In genomic region chr17:1649844-1650409, GRCh38 we compare ENCODE assay signal across 8 cellular contexts. TPM values are rescaled to one million over a fixed set of nuclear protein-coding genes. Genes with fewer than 3 reads are reported as not detected.
A peak's percentile ranks its signal among the peaks of the same experiment; 100 is the strongest.
DNase-seq lines count a peak whose midpoint lies in the region; ATAC-seq, FAIRE-seq and TF ChIP-seq lines count a peak whose summit lies in the region.

Gene RILP, minus strand, starts transcription at chr17:1649866. Its CDS starts 62 bp downstream, at chr17:1649804.

- no peak; the same call in 1 of the 2 replicates for TF ChIP-seq RAD21 in HepG2 (CRISPR knock-in tag; IDR thresholded peaks at IDR 0.05)

- intact Hi-C loops in Panc1 (cut with micrococcal nuclease; ENCODE audit: unreplicated experiment) = no loop called here
- intact Hi-C loops in HepG2 (cut with micrococcal nuclease; ENCODE audit: unreplicated experiment) = no loop called here

- POLR2A ChIA-PET in Panc1 (lab: Charles Lee) = interaction anchor here (0.5 to 0.6 kb wide), 2 partner anchors 17 to 83 kb away, joined by 3 to 4 read pairs; no protein-coding TSS in a partner anchor
- POLR2A ChIA-PET in HepG2 (lab: Yijun Ruan, JAX) = interaction anchor here (1.0 to 3.8 kb wide), 28 partner anchors 10 to 348 kb away, joined by 3 to 42 read pairs (median 5); partner anchors contain the start of genes INPP5K, PRPF8, RPA1 and SERPINF1

- H3K27ac ChIP-seq in Panc1 (ENCODE audit: low read length) (peak within 1 kb of the TSS; percentile 75), coronary artery (peak within 1 kb of the TSS; percentile 98 to 100), HepG2 (ENCODE audit: extremely low read length, insufficient read depth, low read length) (peak within 1 kb of the TSS; percentile 93), subcutaneous abdominal adipose tissue (ENCODE audit: low read depth, low read length) (peak within 1 kb of the TSS; percentile 96)

- H3K27me3 ChIP-seq in BE2C (no peaks in the 10 kb centered on the region), H7 (ENCODE audit: control insufficient read depth, insufficient read depth, low read length) (peaks cover under 1% of the 10 kb centered on the region; the same call in 1 of the 2 replicates), Panc1 (ENCODE audit: control insufficient read depth, insufficient read depth, low read length) (no peaks in the 10 kb centered on the region), HepG2 (ENCODE audit: control insufficient read depth in 1 of 2, insufficient read depth in 2 of 2, low read length in 2 of 2) (no peaks in the 10 kb centered on the region), subcutaneous abdominal adipose tissue (ENCODE audit: control insufficient read depth in 5 of 5, insufficient read depth in 4 of 5, low read length in 5 of 5) (no peaks in the 10 kb centered on the region)

- H3K4me3 ChIP-seq in BE2C (ENCODE audit: low read depth, low read length) (peak within 1 kb of the TSS; percentile 46), H7 (ENCODE audit: insufficient read depth, low read depth, low read length) (peak within 1 kb of the TSS; percentile 78), Panc1 (ENCODE audit: low read depth in 2 of 2, low read length in 2 of 2) (peak within 1 kb of the TSS; percentile 51 to 53), coronary artery (peak within 1 kb of the TSS; percentile 95), HepG2 (replicated peaks in 1 of 3; ENCODE audit: insufficient read depth in 1 of 3, low read depth in 2 of 3, low read length in 3 of 3) (peak within 1 kb of the TSS; percentile 74 to 83 (median 81)), subcutaneous abdominal adipose tissue (ENCODE audit: low read depth in 1 of 5, low read length in 5 of 5) (peak within 1 kb of the TSS; percentile 67 to 84 (median 74))

- 8% methylated on average over 12 of the region's 22 CpGs for WGBS in HepG2 (ENCODE audit: low lambda C conversion rate)

- ATAC-seq in Panc1 (peak; percentile 77), HepG2 (peak; percentile 84)

- H3K79me2 ChIP-seq in HepG2 (ENCODE audit: insufficient read depth, low read length) = no peaks in the 10 kb centered on the region

- TF ChIP-seq EP300 in HepG2 (IDR thresholded peaks at IDR 0.05; ENCODE audit: low read depth in 2 of 2, low read length in 2 of 2) (peak in 1 of 2 experiments; percentile 12; a peak in 1 of 4 replicates), HepG2 (CRISPR knock-in tag; IDR thresholded peaks at IDR 0.05; ENCODE audit: borderline replicate concordance) (no peak)

- peak within 1 kb of the TSS; percentile 89 for H3K9ac ChIP-seq in HepG2 (ENCODE audit: insufficient read depth, low read depth, low read length)
- peak within 1 kb of the TSS; percentile 11 to 95 (median 81) for H3K9ac ChIP-seq in subcutaneous abdominal adipose tissue (ENCODE audit: low read length in 5 of 5)

- no peak for TF ChIP-seq CTCF in BE2C (IDR thresholded peaks at IDR 0.05; ENCODE audit: low read depth, low read length)
- TF ChIP-seq CTCF in Panc1 (IDR thresholded peaks at IDR 0.05) = no peak
- no peak for TF ChIP-seq CTCF in coronary artery (IDR thresholded peaks at IDR 0.05)
- peak; percentile 21; the same call in 1 of the 2 replicates for TF ChIP-seq CTCF in HepG2 (CRISPR knock-in tag; IDR thresholded peaks at IDR 0.05)

- BruUV-seq in Panc1 (replicated peaks; lab: Mats Ljungman, UMichigan) = no TSS peak
- BruUV-seq in HepG2 (replicated peaks; lab: Mats Ljungman, UMichigan) = TSS peak; percentile 88

- peak; percentile 63 to 79; a peak in 3 of 4 replicates for TF ChIP-seq POLR2A in HepG2 (IDR thresholded peaks at IDR 0.05; ENCODE audit: insufficient read depth in 1 of 2, low read depth in 2 of 2, low read length in 2 of 2)

- H3K36me3 ChIP-seq in BE2C (peaks cover 38% of the 10 kb centered on the region), H7 (replicated peaks; ENCODE audit: control insufficient read depth, insufficient read depth, low read length) (peaks cover 38% of the 10 kb centered on the region), Panc1 (ENCODE audit: control insufficient read depth, insufficient read depth, low read length) (peaks cover 2% of the 10 kb centered on the region), HepG2 (replicated peaks in 1 of 2; ENCODE audit: control insufficient read depth in 1 of 2, insufficient read depth in 2 of 2, low read length in 2 of 2) (peaks cover 26 to 42% of the 10 kb centered on the region in 2 experiments), subcutaneous abdominal adipose tissue (ENCODE audit: control insufficient read depth in 5 of 5, insufficient read depth in 5 of 5, low read length in 5 of 5) (peaks cover 10 to 63% (median 54%) of the 10 kb centered on the region in 5 donors)

- H3K4me2 ChIP-seq in HepG2 (ENCODE audit: low read depth, low read length) = peak within 1 kb of the TSS; percentile 86

- in situ Hi-C loops in Panc1 (cut with HindIII; ENCODE audit: low pct_unique_long_range_greater_than_20kb, low sequenced_read_pairs) (no loop called here), HepG2 (cut with HindIII; ENCODE audit: extremely low pct_ligation_motif_present, low pct_unique_long_range_greater_than_20kb) (no loop called here)

- H2AFZ ChIP-seq in HepG2 (ENCODE audit: low read length) = no peak within 1 kb of the TSS

- FAIRE-seq in HepG2 (lab: Jason Lieb, UNC) = peak; percentile 68

- no peaks in the 10 kb centered on the region for H3K4me1 ChIP-seq in BE2C
- peaks cover 17% of the 10 kb centered on the region for H3K4me1 ChIP-seq in Panc1 (ENCODE audit: control insufficient read depth, insufficient read depth, low read length)
- peaks cover 58% of the 10 kb centered on the region for H3K4me1 ChIP-seq in HepG2 (ENCODE audit: insufficient read depth, low read length)
- peaks cover 17 to 56% (median 47%) of the 10 kb centered on the region in 5 donors for H3K4me1 ChIP-seq in subcutaneous abdominal adipose tissue (ENCODE audit: control insufficient read depth in 5 of 5, insufficient read depth in 5 of 5, low read length in 5 of 5)

- no peak for DNase-seq in BE2C
- DNase-seq in H7 = peak; percentile 83
- DNase-seq in Panc1 (ENCODE audit: low read depth, low spot score) = no peak
- peak; percentile 90 for DNase-seq in coronary artery (ENCODE audit: low spot score)
- peak; percentile 89 for DNase-seq in HepG2 (ENCODE audit: low spot score)
- DNase-seq in NCI-H510A (lab: John Stamatoyannopoulos, UW) = no peak
- DNase-seq in NCI-H524 treated with DMSO at 0.1 percent for 48 hours (lab: John Stamatoyannopoulos, UW) = no peak

- H3K9me3 ChIP-seq in BE2C (no peaks in the 10 kb centered on the region), Panc1 (ENCODE audit: control insufficient read depth, insufficient read depth, low read depth, low read length) (no peaks in the 10 kb centered on the region), HepG2 (ENCODE audit: low read length) (no peaks in the 10 kb centered on the region), subcutaneous abdominal adipose tissue (ENCODE audit: control insufficient read depth in 5 of 5, low read length in 5 of 5) (no peaks in the 10 kb centered on the region)

- CTCF ChIA-PET in Panc1 (lab: Charles Lee) (interaction anchor here (0.7 kb wide), 2 partner anchors 19 to 63 kb away, joined by 3 to 5 read pairs; no protein-coding TSS in a partner anchor), HepG2 (lab: Yijun Ruan, JAX; ENCODE audit: low intra/inter-chr PET ratio, low total read pairs) (no interaction called here)

- peaks cover 6% of the 10 kb centered on the region; the same call in 1 of the 2 replicates for H4K20me1 ChIP-seq in HepG2 (ENCODE audit: insufficient read depth, low read length)

TF ChIP-seq in HepG2, 621 proteins besides CTCF, POLR2A, EP300 and RAD21 (continues in another document):
- peak; percentile 4 for TF ChIP-seq PHF8 (CRISPR knock-in tag; IDR thresholded peaks at IDR 0.05)
- peak; percentile 16; the same call in 1 of the 2 replicates for TF ChIP-seq NFKB2 (CRISPR knock-in tag; IDR thresholded peaks at IDR 0.05; ENCODE audit: borderline replicate concordance)
- TF ChIP-seq ZSCAN31 (CRISPR knock-in tag; IDR thresholded peaks at IDR 0.05; ENCODE audit: low read depth) = peak; percentile 66; the same call in 1 of the 2 replicates
- TF ChIP-seq HNRNPUL1 (IDR thresholded peaks at IDR 0.05; ENCODE audit: low read depth, low read length) = no peak
- peak; percentile 63; the same call in 1 of the 2 replicates for TF ChIP-seq ERF (CRISPR knock-in tag; IDR thresholded peaks at IDR 0.05)

RNA-seq across cellular contexts. Expression of gene RILP, which starts in this region (rescaled TPM):
- polyA plus RNA-seq in BE2C (2012; ENCODE audit: insufficient read depth, insufficient read length, low read depth) = 1.1 TPM
- 31.0 and 32.8 TPM in 2 replicates for total RNA-seq in H7 (2014; rRNA removed; shearing (Covaris generic))
- total RNA-seq in Panc1 (2021; ENCODE audit: unreplicated experiment) (20.8 TPM), HepG2 (2016; rRNA removed; fragmentation: Illumina TruSeq; extraction: Trizol) (4.7 and 6.6 TPM in 2 replicates)
- polyA plus RNA-seq in Panc1 (2012; ENCODE audit: insufficient read length) = 25.5 TPM
- 19.7 and 24.4 TPM in 2 replicates for total RNA-seq in HepG2 (2016; cell fraction: cytosol; rRNA removed; fragmentation: Illumina TruSeq; extraction: Trizol; ENCODE audit: low read depth)
- total RNA-seq in HepG2 (2016; cell fraction: insoluble cytoplasmic fraction; rRNA removed; fragmentation: Illumina TruSeq; extraction: Trizol) = 5.0 and 7.1 TPM in 2 replicates
- 13.1 and 14.3 TPM in 2 replicates for total RNA-seq in HepG2 (2016; cell fraction: membrane; rRNA removed; fragmentation: Illumina TruSeq; extraction: Trizol)
- total RNA-seq in HepG2 (2016; cell fraction: nucleus; rRNA removed; fragmentation: Illumina TruSeq; extraction: Trizol) = 3.3 and 3.9 TPM in 2 replicates
- polyA plus RNA-seq in HepG2 (2011; rRNA removed) = 8.1 and 9.4 TPM in 2 replicates
- polyA plus RNA-seq in HepG2 (2011; cell fraction: cytosol; rRNA removed) = 4.3 and 6.7 TPM in 2 replicates
- polyA plus RNA-seq in HepG2 (2011; cell fraction: nucleus; rRNA removed) = 19.2 and 23.3 TPM in 2 replicates
- polyA plus RNA-seq in HepG2 (2012) = 4.5 and 5.2 TPM in 2 replicates
- polyA plus RNA-seq in HepG2 (2016; cell fraction: cytosol; fragmentation: Illumina TruSeq; extraction: Trizol; ENCODE audit: low read depth) = 24.9 and 29.6 TPM in 2 replicates
- 3.9 and 6.6 TPM in 2 replicates for polyA plus RNA-seq in HepG2 (2016; cell fraction: insoluble cytoplasmic fraction; fragmentation: Illumina TruSeq; extraction: Trizol; ENCODE audit: low read depth)
- polyA plus RNA-seq in HepG2 (2016; cell fraction: membrane; fragmentation: Illumina TruSeq; extraction: Trizol; ENCODE audit: low read depth) = 12.1 and 14.0 TPM in 2 replicates
- 6.7 and 7.6 TPM in 2 replicates for polyA plus RNA-seq in HepG2 (2016; cell fraction: nucleus; fragmentation: Illumina TruSeq; extraction: Trizol; ENCODE audit: insufficient read depth, low read depth)
- 5.6 and 7.3 TPM in 2 replicates for polyA minus RNA-seq in HepG2 (2011; rRNA and poly(A)+ RNA removed; ENCODE audit: low replicate concordance)
- 5.0 TPM in 2 replicates for polyA minus RNA-seq in HepG2 (2011; cell fraction: cytosol; rRNA and poly(A)+ RNA removed)
- polyA minus RNA-seq in HepG2 (2011; cell fraction: nucleus; rRNA and poly(A)+ RNA removed) = 6.0 and 9.0 TPM in 2 replicates

Comparison
In these comparisons a context has a peak if more than half of its experiments do, and no peak if none do; other contexts are left out.
1. DNase-seq: peak in H7 (single experiment), coronary artery (single experiment) and HepG2 (single experiment); none in BE2C (single experiment), Panc1 (single experiment), NCI-H510A (single experiment) and NCI-H524 treated with DMSO at 0.1 percent for 48 hours (single experiment).
2. Peak in every context shown above with its lines, with median percentiles within 50 percentile points of each other: H3K4me3 ChIP-seq and H3K27ac ChIP-seq.